In the genomic region with DNA sequence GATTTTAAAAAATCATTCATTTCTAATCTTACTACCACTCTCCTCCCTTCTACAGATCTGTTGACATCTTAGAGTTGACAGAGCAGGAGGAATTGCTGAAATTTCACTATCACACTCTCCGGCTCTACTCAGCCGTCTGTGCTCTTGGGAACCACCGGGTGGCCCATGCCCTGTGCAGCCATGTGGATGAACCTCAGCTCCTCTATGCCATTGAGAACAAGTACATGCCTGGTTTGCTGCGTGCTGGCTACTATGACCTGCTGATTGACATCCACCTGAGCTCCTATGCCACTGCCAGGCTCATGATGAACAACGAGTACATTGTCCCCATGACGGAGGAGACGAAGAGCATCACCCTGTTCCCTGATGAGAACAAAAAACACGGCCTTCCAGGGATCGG, we compare ENCODE assay signal across 18 cellular contexts.
DNase-seq lines count a peak whose midpoint lies in the region; ATAC-seq and TF ChIP-seq lines count a peak whose summit lies in the region.
"Had no signal": no experiment of that assay in that cellular context is flagged by ENCODE, and none has a peak within 500 bp of the region (broad histone marks: within the 10 kb centered on the region; RNA-seq: fewer than 3 reads in every experiment).

No MANE protein-coding gene starts in this region.

- no peak overlapping the region for H3K4me2 ChIP-seq in neural progenitor cell

- H3K36me3 ChIP-seq in left ventricle myocardium inferior (peaks cover 67% of the 10 kb centered on the region), H7 (replicated peaks; ENCODE audit: control insufficient read depth, insufficient read depth, low read length) (peaks cover 4% of the 10 kb centered on the region), heart right ventricle (peaks cover 0 to 65% (median 3%) of the 10 kb centered on the region in 9 donors), neural progenitor cell (no peaks in the 10 kb centered on the region)
- H3K36me3 ChIP-seq: HAP-1 had no signal

- H3K9me3 Mint-ChIP-seq in neural progenitor cell = peaks cover 8% of the 10 kb centered on the region

- no peak for DNase-seq in Right ventricle myocardium inferior (ENCODE audit: missing footprints)
- no peak for DNase-seq in left ventricle myocardium inferior
- peak; percentile 12 for DNase-seq in H7
- no peak for DNase-seq in heart right ventricle
- no peak for DNase-seq in neural progenitor cell (ENCODE audit: low spot score)
- DNase-seq in dermis blood vessel endothelial cell = no peak
- DNase-seq: CD8-positive, alpha-beta T cell; COR-L47; DMS153; DMS79 treated with DMSO at 0.1 percent for 48 hours; GDM1; HFFc6 had no signal

- no peak overlapping the region for H2AFZ ChIP-seq in neural progenitor cell (replicated peaks)

- no peaks in the 10 kb centered on the region for H3K27me3 ChIP-seq in left ventricle myocardium inferior (ENCODE audit: low read depth)
- no peaks in the 10 kb centered on the region for H3K27me3 ChIP-seq in H7 (ENCODE audit: control insufficient read depth, insufficient read depth, low read length)
- no peaks in the 10 kb centered on the region for H3K27me3 ChIP-seq in heart right ventricle
- no peaks in the 10 kb centered on the region for H3K27me3 ChIP-seq in neural progenitor cell

- 48 to 59% methylated on average over 9 of the region's 9 CpGs for WGBS in heart right ventricle, 2 donors

- ATAC-seq in Right ventricle myocardium inferior (peak; percentile 30), heart right ventricle (peak in 6 of 8 donors; percentile 12 to 61 (median 21)), GM19324 (IDR thresholded peaks at IDR 0.05; ENCODE audit: low FRiP score, unreplicated experiment) (no peak), HG02852 (IDR thresholded peaks at IDR 0.05; ENCODE audit: unreplicated experiment) (no peak)
- ATAC-seq: CD8-positive, alpha-beta T cell; HepG2 had no signal

- peaks cover 2% of the 10 kb centered on the region for H3K27me3 Mint-ChIP-seq in neural progenitor cell (ENCODE audit: insufficient read depth, low read depth)

- no peak overlapping the region for H3K27ac Mint-ChIP-seq in neural progenitor cell
- H3K27ac Mint-ChIP-seq: CD8-positive, alpha-beta T cell; HFFc6 had no signal

- no peaks in the 10 kb centered on the region for H3K36me3 Mint-ChIP-seq in neural progenitor cell
- H3K36me3 Mint-ChIP-seq: CD14-positive monocyte; CD8-positive, alpha-beta T cell had no signal

- no peak overlapping the region for H3K9ac ChIP-seq in neural progenitor cell

- no peaks in the 10 kb centered on the region for H3F3A ChIP-seq in neural progenitor cell (ENCODE audit: low read depth)

- no peaks in the 10 kb centered on the region for H3K79me2 ChIP-seq in neural progenitor cell (ENCODE audit: low read depth)

- TF ChIP-seq CTCF in left ventricle myocardium inferior (IDR thresholded peaks at IDR 0.05; ENCODE audit: borderline replicate concordance) (no peak), heart right ventricle (IDR thresholded peaks at IDR 0.05) (no peak), neural progenitor cell (IDR thresholded peaks at IDR 0.05) (peak; percentile 16)

- no peak overlapping the region for H3K27ac ChIP-seq in left ventricle myocardium inferior (replicated peaks)
- H3K27ac ChIP-seq in heart right ventricle = no peak overlapping the region
- H3K27ac ChIP-seq in neural progenitor cell = no peak overlapping the region
- H3K27ac ChIP-seq: 22Rv1 had no signal

- H3K9me3 ChIP-seq in left ventricle myocardium inferior (replicated peaks) (peaks cover 2% of the 10 kb centered on the region), heart right ventricle (peaks cover 0 to 16% (median 0%) of the 10 kb centered on the region in 11 donors), neural progenitor cell (ENCODE audit: low read depth) (no peaks in the 10 kb centered on the region)
- H3K9me3 ChIP-seq: HAP-1 had no signal

- no peaks in the 10 kb centered on the region for H4K20me1 ChIP-seq in neural progenitor cell (ENCODE audit: low read depth)

- H3K4me3 ChIP-seq in left ventricle myocardium inferior (no peak overlapping the region), H7 (ENCODE audit: insufficient read depth, low read depth, low read length) (no peak overlapping the region), heart right ventricle (no peak overlapping the region), neural progenitor cell (no peak overlapping the region)
- H3K4me3 ChIP-seq: HAP-1 had no signal

- no peaks in the 10 kb centered on the region for H3K4me1 Mint-ChIP-seq in neural progenitor cell
- H3K4me1 Mint-ChIP-seq: CD14-positive monocyte had no signal

- H3K4me1 ChIP-seq in left ventricle myocardium inferior = peaks cover 31% of the 10 kb centered on the region
- peaks cover 0 to 24% (median 5%) of the 10 kb centered on the region in 9 donors for H3K4me1 ChIP-seq in heart right ventricle
- no peaks in the 10 kb centered on the region for H3K4me1 ChIP-seq in neural progenitor cell
- H3K4me1 ChIP-seq: HAP-1 had no signal

- intact Hi-C loops in Right ventricle myocardium inferior (cut with DNase I) (no loop called here), left ventricle myocardium inferior (cut with micrococcal nuclease) (no loop called here), heart right ventricle (cut with DNase I) (no loop called here)

- H3K4me3 Mint-ChIP-seq in neural progenitor cell = no peak overlapping the region
- H3K4me3 Mint-ChIP-seq: CD14-positive monocyte; CD8-positive, alpha-beta T cell; HFFc6 had no signal

Comparison
In these comparisons a context has a peak if more than half of its experiments do, and no peak if none do; other contexts are left out.
1. ATAC-seq: peak in Right ventricle myocardium inferior (single experiment) and heart right ventricle (6 of 8); none in GM19324 (single experiment) and HG02852 (single experiment).